In the genomic region with DNA sequence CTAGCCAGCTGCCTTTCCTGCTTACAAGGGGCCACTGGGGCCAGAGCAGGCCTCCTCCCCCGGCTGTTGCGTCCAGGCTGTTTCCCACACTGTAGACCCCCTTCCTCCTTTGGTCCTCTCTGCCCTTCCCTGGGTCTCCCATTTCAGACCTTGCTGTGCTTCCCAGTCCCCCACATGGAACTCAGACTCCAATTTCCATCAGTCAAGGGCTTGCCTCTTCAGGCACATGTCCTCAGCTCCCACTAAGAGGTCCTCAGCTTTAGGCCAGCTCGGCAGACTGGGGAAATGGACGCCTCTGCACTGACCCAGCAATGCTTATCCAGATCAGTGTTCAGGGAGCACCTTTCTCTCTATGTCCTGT, we compare ENCODE assay signal across 1 cellular context.
TF ChIP-seq lines count a peak whose summit lies in the region.

No MANE protein-coding gene starts in this region.

TF ChIP-seq in SK-N-SH treated with all-trans-retinoic acid at 6 μM for 48 hours, 23 proteins besides CTCF, POLR2A, EP300 and RAD21 (continued from another document):
- TF ChIP-seq, protein P1, sequence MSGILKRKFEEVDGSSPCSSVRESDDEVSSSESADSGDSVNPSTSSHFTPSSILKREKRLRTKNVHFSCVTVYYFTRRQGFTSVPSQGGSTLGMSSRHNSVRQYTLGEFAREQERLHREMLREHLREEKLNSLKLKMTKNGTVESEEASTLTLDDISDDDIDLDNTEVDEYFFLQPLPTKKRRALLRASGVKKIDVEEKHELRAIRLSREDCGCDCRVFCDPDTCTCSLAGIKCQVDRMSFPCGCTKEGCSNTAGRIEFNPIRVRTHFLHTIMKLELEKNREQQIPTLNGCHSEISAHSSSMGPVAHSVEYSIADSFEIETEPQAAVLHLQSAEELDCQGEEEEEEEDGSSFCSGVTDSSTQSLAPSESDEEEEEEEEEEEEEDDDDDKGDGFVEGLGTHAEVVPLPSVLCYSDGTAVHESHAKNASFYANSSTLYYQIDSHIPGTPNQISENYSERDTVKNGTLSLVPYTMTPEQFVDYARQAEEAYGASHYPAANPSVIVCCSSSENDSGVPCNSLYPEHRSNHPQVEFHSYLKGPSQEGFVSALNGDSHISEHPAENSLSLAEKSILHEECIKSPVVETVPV (CRISPR knock-in tag; IDR thresholded peaks at IDR 0.05): no peak
- TF ChIP-seq RARB (CRISPR knock-in tag; IDR thresholded peaks at IDR 0.05) (no peak), SNAI2 (CRISPR knock-in tag; IDR thresholded peaks at IDR 0.05) (no peak)
- TF ChIP-seq, protein P2, sequence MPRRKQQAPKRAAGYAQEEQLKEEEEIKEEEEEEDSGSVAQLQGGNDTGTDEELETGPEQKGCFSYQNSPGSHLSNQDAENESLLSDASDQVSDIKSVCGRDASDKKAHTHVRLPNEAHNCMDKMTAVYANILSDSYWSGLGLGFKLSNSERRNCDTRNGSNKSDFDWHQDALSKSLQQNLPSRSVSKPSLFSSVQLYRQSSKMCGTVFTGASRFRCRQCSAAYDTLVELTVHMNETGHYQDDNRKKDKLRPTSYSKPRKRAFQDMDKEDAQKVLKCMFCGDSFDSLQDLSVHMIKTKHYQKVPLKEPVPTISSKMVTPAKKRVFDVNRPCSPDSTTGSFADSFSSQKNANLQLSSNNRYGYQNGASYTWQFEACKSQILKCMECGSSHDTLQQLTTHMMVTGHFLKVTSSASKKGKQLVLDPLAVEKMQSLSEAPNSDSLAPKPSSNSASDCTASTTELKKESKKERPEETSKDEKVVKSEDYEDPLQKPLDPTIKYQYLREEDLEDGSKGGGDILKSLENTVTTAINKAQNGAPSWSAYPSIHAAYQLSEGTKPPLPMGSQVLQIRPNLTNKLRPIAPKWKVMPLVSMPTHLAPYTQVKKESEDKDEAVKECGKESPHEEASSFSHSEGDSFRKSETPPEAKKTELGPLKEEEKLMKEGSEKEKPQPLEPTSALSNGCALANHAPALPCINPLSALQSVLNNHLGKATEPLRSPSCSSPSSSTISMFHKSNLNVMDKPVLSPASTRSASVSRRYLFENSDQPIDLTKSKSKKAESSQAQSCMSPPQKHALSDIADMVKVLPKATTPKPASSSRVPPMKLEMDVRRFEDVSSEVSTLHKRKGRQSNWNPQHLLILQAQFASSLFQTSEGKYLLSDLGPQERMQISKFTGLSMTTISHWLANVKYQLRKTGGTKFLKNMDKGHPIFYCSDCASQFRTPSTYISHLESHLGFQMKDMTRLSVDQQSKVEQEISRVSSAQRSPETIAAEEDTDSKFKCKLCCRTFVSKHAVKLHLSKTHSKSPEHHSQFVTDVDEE (CRISPR knock-in tag; IDR thresholded peaks at IDR 0.05): no peak
